ENCODE assay signal across 8 cellular contexts in genomic region chr19:48954595-48955307, GRCh38. TPM values are rescaled to one million over a fixed set of nuclear protein-coding genes. Genes with fewer than 3 reads are reported as not detected.
DNase-seq lines count a peak whose midpoint lies in the region; ATAC-seq lines count a peak whose summit lies in the region.

TSS of gene BAX (plus strand) at chr19:48954875. CDS start at chr19:48954929, 54 bp downstream.

- POLR2A ChIA-PET in activated CD8-positive, alpha-beta memory T cell treated with anti-CD3 and anti-CD28 coated beads for 36 hours (lab: Charles Lee) = interaction anchor here (0.5 to 2.2 kb wide), 7 partner anchors 9 to 38 kb away, joined by 3 to 6 read pairs (median 4); partner anchors contain the start of genes FTL, GYS1 and RUVBL2

- peak; percentile 73 for ATAC-seq in GM19467 (IDR thresholded peaks at IDR 0.05; ENCODE audit: unreplicated experiment)

- peak; percentile 99 for DNase-seq in CMK (ENCODE audit: low read depth)
- DNase-seq in HS-5 (ENCODE audit: low read depth) = peak; percentile 83
- DNase-seq in NOMO-1 (lab: John Stamatoyannopoulos, UW; ENCODE audit: unreplicated experiment in 2 of 2) = peak; percentile 92
- peak; percentile 77 for DNase-seq in effector CD8-positive, alpha-beta T cell (lab: John Stamatoyannopoulos, UW)
- DNase-seq in medulla oblongata (ENCODE audit: extremely low spot score) = peak; percentile 91
- peak; percentile 95 to 96 (median 95) for DNase-seq in stimulated activated CD4-positive, alpha-beta T cell treated with anti-CD3 and anti-CD28 coated beads, TNF-alpha, amount 100 ng/mL, for 48 hours (ENCODE audit: low read depth in 3 of 3)

- CTCF ChIA-PET in activated CD8-positive, alpha-beta memory T cell treated with anti-CD3 and anti-CD28 coated beads for 36 hours (lab: Charles Lee) = interaction anchor here (1.0 to 1.5 kb wide), 2 partner anchors 16 to 39 kb away, joined by 5 read pairs; partner anchors contain the start of genes GYS1 and RUVBL2

RNA-seq across cellular contexts. Expression of gene BAX, which starts in this region (rescaled TPM):
- 100 to 1,000 TPM; 272 to 279 TPM for total RNA-seq in activated CD8-positive, alpha-beta memory T cell treated with anti-CD3 and anti-CD28 coated beads for 36 hours

Comparison
In these comparisons a context has a peak if more than half of its experiments do, and no peak if none do; other contexts are left out.
1. Peak in every context shown above with its lines: DNase-seq and ATAC-seq.